In genomic region chr12:104263580-104264358, GRCh38 we compare ENCODE assay signal across 11 cellular contexts. TPM values are rescaled to one million over a fixed set of nuclear protein-coding genes. Genes with fewer than 3 reads are reported as not detected.
DNase-seq lines count a peak whose midpoint lies in the region; ATAC-seq and TF ChIP-seq lines count a peak whose summit lies in the region.
"Had no signal": no experiment of that assay in that cellular context is flagged by ENCODE, and none has a peak within 500 bp of the region (broad histone marks: within the 10 kb centered on the region; RNA-seq: fewer than 3 reads in every experiment).

No MANE protein-coding gene starts in this region.

- peak; percentile 48 for ATAC-seq in esophagus mucosa
- no peak for ATAC-seq in HG03460 (IDR thresholded peaks at IDR 0.05; ENCODE audit: unreplicated experiment)
- no peak for ATAC-seq in HG02571 (IDR thresholded peaks at IDR 0.05; ENCODE audit: unreplicated experiment)
- ATAC-seq: activated CD8-positive, alpha-beta T cell treated with anti-CD3 and anti-CD28 coated beads, Interleukin-2, amount 10 ng/mL, durations not matched to agents 7 days and 5 days had no signal

- no peak overlapping the region for H3K4me3 ChIP-seq in ACC112 (ENCODE audit: low read depth, low read length)
- H3K4me3 ChIP-seq: sigmoid colon had no signal

- H3K36me3 Mint-ChIP-seq in nephron progenitor cell (ENCODE audit: low read depth) = no peaks in the 10 kb centered on the region

- no peak overlapping the region for H3K4me3 Mint-ChIP-seq in nephron progenitor cell
- H3K4me3 Mint-ChIP-seq: activated CD8-positive, alpha-beta T cell treated with anti-CD3 and anti-CD28 coated beads, Interleukin-2, amount 10 ng/mL, durations not matched to agents 7 days and 5 days had no signal

- no peaks in the 10 kb centered on the region for H3K9me3 Mint-ChIP-seq in nephron progenitor cell

- H3K4me1 ChIP-seq in ACC112 (ENCODE audit: control insufficient read depth, insufficient read depth, low read length, unreplicated experiment) = peaks cover 5% of the 10 kb centered on the region
- H3K4me1 ChIP-seq: sigmoid colon had no signal

- H3K4me1 Mint-ChIP-seq in nephron progenitor cell = peaks cover 5% of the 10 kb centered on the region

- H3K27ac Mint-ChIP-seq in nephron progenitor cell = no peak overlapping the region
- H3K27ac Mint-ChIP-seq: activated CD8-positive, alpha-beta T cell treated with anti-CD3 and anti-CD28 coated beads, Interleukin-2, amount 10 ng/mL, durations not matched to agents 7 days and 5 days had no signal

- peaks cover 8% of the 10 kb centered on the region for H3K27me3 Mint-ChIP-seq in nephron progenitor cell (ENCODE audit: low read depth, poor library complexity)

- no peak for TF ChIP-seq CTCF in nephron progenitor cell (IDR thresholded peaks at IDR 0.05)

- H3K27me3 ChIP-seq in ACC112 (ENCODE audit: insufficient read depth, low read length) = no peaks in the 10 kb centered on the region
- H3K27me3 ChIP-seq: sigmoid colon had no signal

- peak; percentile 83 for DNase-seq in HS-5 (ENCODE audit: low read depth)
- peak; percentile 72 to 94 for DNase-seq in NOMO-1 (lab: John Stamatoyannopoulos, UW; ENCODE audit: unreplicated experiment in 2 of 2)
- DNase-seq in stimulated activated CD4-positive, alpha-beta T cell treated with anti-CD3 and anti-CD28 coated beads, Interleukin-2, amount 100 ng/mL, for 48 hours = no peak
- no peak for DNase-seq in nephron progenitor cell
- DNase-seq: activated CD8-positive, alpha-beta T cell treated with anti-CD3 and anti-CD28 coated beads, Interleukin-2, amount 10 ng/mL, durations not matched to agents 7 days and 5 days; sigmoid colon had no signal

- peak overlapping the region; percentile 1; the same call in 1 of the 2 replicates for H3K27ac ChIP-seq in ACC112 (ENCODE audit: low read depth, low read length)
- H3K27ac ChIP-seq: C4-2B, sigmoid colon had no signal

- no peaks in the 10 kb centered on the region for H3K79me2 ChIP-seq in ACC112 (ENCODE audit: control insufficient read depth, insufficient read depth, low read length, unreplicated experiment)

- H3K36me3 ChIP-seq in ACC112 (ENCODE audit: insufficient read depth, low read length) = no peaks in the 10 kb centered on the region
- H3K36me3 ChIP-seq: sigmoid colon had no signal

- no peak overlapping the region for H2AFZ ChIP-seq in ACC112 (ENCODE audit: low read length, unreplicated experiment)

RNA-seq across cellular contexts. Expression of gene EID3, which starts 39.8 kb away (rescaled TPM):
- total RNA-seq in esophagus mucosa = 0.76 TPM

RNA-seq across cellular contexts. Expression of gene TXNRD1, which starts 48.2 kb away (rescaled TPM):
- total RNA-seq in esophagus mucosa = 8.7 TPM

Comparison
In these comparisons a context has a peak if more than half of its experiments do, and no peak if none do; other contexts are left out.
1. DNase-seq: peak in HS-5 (single experiment) and NOMO-1 (2 of 2); none in stimulated activated CD4-positive, alpha-beta T cell treated with anti-CD3 and anti-CD28 coated beads, Interleukin-2, amount 100 ng/mL, for 48 hours (0 of 2) and nephron progenitor cell (single experiment).